Comparison of ENCODE assay signal across 16 cellular contexts in genomic region chr10:57948796-57949195, GRCh38.
DNase-seq lines count a peak whose midpoint lies in the region; ATAC-seq and TF ChIP-seq lines count a peak whose summit lies in the region.
"Had no signal": no experiment of that assay in that cellular context is flagged by ENCODE, and none has a peak within 500 bp of the region (broad histone marks: within the 10 kb centered on the region; RNA-seq: fewer than 3 reads in every experiment).

No MANE protein-coding gene starts in this region.

- H3K27ac Mint-ChIP-seq in osteocyte (ENCODE audit: unreplicated experiment): peak overlapping the region; percentile 66
- H3K27ac Mint-ChIP-seq: B cell; CD4-positive, alpha-beta memory T cell; GM23338; H9; IgD-negative memory B cell had no signal

- peaks cover 7% of the 10 kb centered on the region for H3K36me3 Mint-ChIP-seq in osteocyte (ENCODE audit: unreplicated experiment)
- H3K36me3 Mint-ChIP-seq: CD4-positive, alpha-beta memory T cell; IgD-negative memory B cell had no signal

- peaks cover 2% of the 10 kb centered on the region for H3K27me3 Mint-ChIP-seq in osteocyte (ENCODE audit: unreplicated experiment)
- H3K27me3 Mint-ChIP-seq: B cell; CD4-positive, alpha-beta memory T cell; IgD-negative memory B cell had no signal

- H3K4me1 Mint-ChIP-seq in osteocyte (ENCODE audit: unreplicated experiment): peaks cover 45% of the 10 kb centered on the region
- H3K4me1 Mint-ChIP-seq: B cell; CD4-positive, alpha-beta memory T cell; IgD-negative memory B cell had no signal

- H3K4me3 Mint-ChIP-seq in osteocyte (ENCODE audit: unreplicated experiment): no peak overlapping the region
- H3K4me3 Mint-ChIP-seq: B cell; CD4-positive, alpha-beta memory T cell; GM23338; H9; IgD-negative memory B cell had no signal

- DNase-seq in EL (peak; percentile 75), NCI-H460 (ENCODE audit: extremely low read depth, low read depth) (peak; percentile 27), fibroblast of gingiva (ENCODE audit: low read depth) (peak; percentile 74), osteocyte (ENCODE audit: extremely low spot score, unreplicated experiment) (no peak), G401 (ENCODE audit: low spot score) (no peak), NCI-H345 treated with DMSO at 0.1 percent for 48 hours (lab: John Stamatoyannopoulos, UW; ENCODE audit: unreplicated experiment) (no peak), HK-2 (ENCODE audit: unreplicated experiment) (no peak)
- DNase-seq: ACHN; C1 segment of cervical spinal cord; CD4-positive, alpha-beta memory T cell; DMS79; H9 had no signal

- peaks cover 8% of the 10 kb centered on the region for H3K9me3 Mint-ChIP-seq in osteocyte (ENCODE audit: unreplicated experiment)
- H3K9me3 Mint-ChIP-seq: CD4-positive, alpha-beta memory T cell; IgD-negative memory B cell had no signal

- no peak for ATAC-seq in GM21381 (IDR thresholded peaks at IDR 0.05; ENCODE audit: unreplicated experiment)
- ATAC-seq: GM23338 had no signal

- in situ Hi-C loops in G401 (cut with HindIII; ENCODE audit: low sequenced_read_pairs): no loop called here

- TF ChIP-seq CTCF in osteocyte (IDR thresholded peaks at IDR 0.05): no peak

Comparison
In these comparisons a context has a peak if more than half of its experiments do, and no peak if none do; other contexts are left out.
1. DNase-seq: peak in EL (single experiment), NCI-H460 (single experiment) and fibroblast of gingiva (single experiment); none in osteocyte (single experiment), G401 (single experiment), NCI-H345 treated with DMSO at 0.1 percent for 48 hours (single experiment) and HK-2 (single experiment).